Comparison of ENCODE assay signal across 17 cellular contexts in the genomic region with DNA sequence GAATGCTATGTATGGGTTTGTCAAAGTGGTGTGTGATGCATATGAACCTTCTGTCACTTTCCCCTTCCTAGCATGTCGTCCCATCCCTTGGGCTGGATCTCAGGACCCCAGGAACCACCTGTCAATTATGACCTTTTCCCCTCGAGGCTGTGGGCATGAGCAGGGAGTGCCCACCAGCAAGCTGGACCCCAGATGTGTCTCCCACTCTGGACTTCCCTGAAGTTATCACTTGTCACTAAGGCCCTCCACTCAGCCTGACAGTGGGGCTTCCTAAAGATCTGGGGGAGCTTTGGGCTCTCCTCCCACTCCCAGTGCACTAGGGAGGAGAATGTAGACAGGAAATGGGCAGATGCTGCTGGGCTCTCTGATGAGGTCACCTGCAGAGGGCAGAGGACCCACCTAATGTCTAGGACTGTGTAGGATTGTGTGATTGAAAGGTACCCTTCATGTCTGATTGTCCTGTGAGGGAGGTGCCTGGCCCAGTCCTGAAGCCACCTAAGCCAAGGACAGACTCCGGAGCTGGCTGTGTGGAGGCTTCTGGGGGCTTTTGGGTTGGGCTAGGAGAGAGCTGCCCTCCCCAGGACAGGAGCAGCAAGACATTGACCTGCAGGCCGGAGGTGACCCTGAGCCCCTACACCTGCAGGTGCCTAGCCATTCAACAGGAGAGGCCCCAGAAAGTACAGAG. TPM values are rescaled to one million over a fixed set of nuclear protein-coding genes. Genes with fewer than 3 reads are reported as not detected.
A peak's percentile ranks its signal among the peaks of the same experiment; 100 is the strongest.
DNase-seq lines count a peak whose midpoint lies in the region; ATAC-seq and TF ChIP-seq lines count a peak whose summit lies in the region.
"Had no signal": no experiment of that assay in that cellular context is flagged by ENCODE, and none has a peak within 500 bp of the region (broad histone marks: within the 10 kb centered on the region; RNA-seq: fewer than 3 reads in every experiment).

No MANE protein-coding gene starts in this region.

- ATAC-seq in activated CD8-positive, alpha-beta T cell treated with anti-CD3 and anti-CD28 coated beads for 36 hours: peak; percentile 9
- ATAC-seq in GM18907 (IDR thresholded peaks at IDR 0.05; ENCODE audit: unreplicated experiment) (no peak), HG02970 (IDR thresholded peaks at IDR 0.05; ENCODE audit: low FRiP score, unreplicated experiment) (no peak), HG03108 (IDR thresholded peaks at IDR 0.05; ENCODE audit: unreplicated experiment) (no peak)
- ATAC-seq: gastroesophageal sphincter, GM23338 had no signal

- peaks cover 22% of the 10 kb centered on the region for H3K36me3 Mint-ChIP-seq in activated CD8-positive, alpha-beta T cell treated with anti-CD3 and anti-CD28 coated beads for 36 hours (ENCODE audit: low read depth)
- H3K36me3 Mint-ChIP-seq in immature natural killer cell: no peaks in the 10 kb centered on the region
- H3K36me3 Mint-ChIP-seq: brain, mesothelial cell of epicardium had no signal

- POLR2A ChIA-PET in activated CD8-positive, alpha-beta T cell treated with anti-CD3 and anti-CD28 coated beads for 36 hours (lab: Charles Lee): interaction anchor here (0.7 to 11.6 kb wide), 8 partner anchors 9 to 360 kb away, joined by 3 to 317 read pairs (median 3); a partner anchor contains a TSS

- H3K27ac Mint-ChIP-seq in activated CD8-positive, alpha-beta T cell treated with anti-CD3 and anti-CD28 coated beads for 36 hours: peak overlapping the region; percentile 76
- peak overlapping the region; percentile 86 to 97 (median 94) for H3K27ac Mint-ChIP-seq in immature natural killer cell
- H3K27ac Mint-ChIP-seq: brain, GM23338, mesothelial cell of epicardium had no signal

- TF ChIP-seq CTCF in activated CD8-positive, alpha-beta T cell treated with anti-CD3 and anti-CD28 coated beads for 36 hours (IDR thresholded peaks at IDR 0.05): no peak

- H3K4me1 Mint-ChIP-seq in activated CD8-positive, alpha-beta T cell treated with anti-CD3 and anti-CD28 coated beads for 36 hours (ENCODE audit: low read depth): peaks cover 19% of the 10 kb centered on the region
- H3K4me1 Mint-ChIP-seq in immature natural killer cell: peaks cover 27 to 37% of the 10 kb centered on the region in 2 donors
- H3K4me1 Mint-ChIP-seq: GM23338, mesothelial cell of epicardium had no signal

- peak; percentile 12 for DNase-seq in stimulated activated CD4-positive, alpha-beta T cell treated with anti-CD3 and anti-CD28 coated beads, Interleukin-15, amount 100 ng/mL, for 24 hours
- no peak for DNase-seq in stimulated activated CD4-positive, alpha-beta T cell treated with anti-CD3 and anti-CD28 coated beads, Interleukin-4, amount 100 ng/mL, for 24 hours
- peak; percentile 32 for DNase-seq in activated CD8-positive, alpha-beta T cell treated with anti-CD3 and anti-CD28 coated beads for 36 hours
- DNase-seq in immature natural killer cell (no peak), inferior parietal cortex (ENCODE audit: extremely low spot score) (no peak)
- DNase-seq: Kasumi-1, NCI-H1930, NCI-H526 treated with DMSO at 0.1 percent for 48 hours, Peyer's patch, uterus had no signal

- CTCF ChIA-PET in activated CD8-positive, alpha-beta T cell treated with anti-CD3 and anti-CD28 coated beads for 36 hours (lab: Charles Lee): interaction anchor here (0.7 to 1.0 kb wide), 2 partner anchors 13 kb away, joined by 3 to 4 read pairs; no protein-coding TSS in a partner anchor

- H3K4me3 Mint-ChIP-seq in activated CD8-positive, alpha-beta T cell treated with anti-CD3 and anti-CD28 coated beads for 36 hours: no peak overlapping the region
- H3K4me3 Mint-ChIP-seq in immature natural killer cell: peak overlapping the region in 1 of 5 donors; percentile 45
- H3K4me3 Mint-ChIP-seq: brain, GM23338, mesothelial cell of epicardium had no signal

- H3K27me3 Mint-ChIP-seq in activated CD8-positive, alpha-beta T cell treated with anti-CD3 and anti-CD28 coated beads for 36 hours: no peaks in the 10 kb centered on the region
- peaks cover 2 to 7% (median 3%) of the 10 kb centered on the region in 3 donors for H3K27me3 Mint-ChIP-seq in immature natural killer cell (ENCODE audit: low read depth in 3 of 3)

- intact Hi-C loops in activated CD8-positive, alpha-beta T cell treated with anti-CD3 and anti-CD28 coated beads for 36 hours (cut with micrococcal nuclease): no loop called here

- no peaks in the 10 kb centered on the region for H3K9me3 Mint-ChIP-seq in activated CD8-positive, alpha-beta T cell treated with anti-CD3 and anti-CD28 coated beads for 36 hours
- H3K9me3 Mint-ChIP-seq in immature natural killer cell: no peaks in the 10 kb centered on the region
- H3K9me3 Mint-ChIP-seq: GM23338, mesothelial cell of epicardium had no signal

RNA-seq across cellular contexts. Expression of a gene that starts 18.7 kb away (rescaled TPM):
- total RNA-seq in activated CD8-positive, alpha-beta T cell treated with anti-CD3 and anti-CD28 coated beads for 36 hours: 100 to 1,000 TPM; 399 to 403 TPM
- polyA plus RNA-seq in immature natural killer cell: 100 to 1,000 TPM; 139 to 261 (median 139) TPM

RNA-seq across cellular contexts. Expression of a gene that starts 39.9 kb away (rescaled TPM):
- total RNA-seq in activated CD8-positive, alpha-beta T cell treated with anti-CD3 and anti-CD28 coated beads for 36 hours: 10 to 100 TPM; 72.3 to 77.5 TPM
- 100 to 1,000 TPM in 2 of 3 donors, 10 to 100 TPM in 1; 60.4 to 120 (median 103) TPM for polyA plus RNA-seq in immature natural killer cell

Comparison
In these comparisons a context has a peak if more than half of its experiments do, and no peak if none do; other contexts are left out.
1. DNase-seq: peak in stimulated activated CD4-positive, alpha-beta T cell treated with anti-CD3 and anti-CD28 coated beads, Interleukin-15, amount 100 ng/mL, for 24 hours (single experiment) and activated CD8-positive, alpha-beta T cell treated with anti-CD3 and anti-CD28 coated beads for 36 hours (single experiment); none in stimulated activated CD4-positive, alpha-beta T cell treated with anti-CD3 and anti-CD28 coated beads, Interleukin-4, amount 100 ng/mL, for 24 hours (single experiment), immature natural killer cell (0 of 3) and inferior parietal cortex (single experiment).